ENCODE assay signal across 1 cellular context in the genomic region with DNA sequence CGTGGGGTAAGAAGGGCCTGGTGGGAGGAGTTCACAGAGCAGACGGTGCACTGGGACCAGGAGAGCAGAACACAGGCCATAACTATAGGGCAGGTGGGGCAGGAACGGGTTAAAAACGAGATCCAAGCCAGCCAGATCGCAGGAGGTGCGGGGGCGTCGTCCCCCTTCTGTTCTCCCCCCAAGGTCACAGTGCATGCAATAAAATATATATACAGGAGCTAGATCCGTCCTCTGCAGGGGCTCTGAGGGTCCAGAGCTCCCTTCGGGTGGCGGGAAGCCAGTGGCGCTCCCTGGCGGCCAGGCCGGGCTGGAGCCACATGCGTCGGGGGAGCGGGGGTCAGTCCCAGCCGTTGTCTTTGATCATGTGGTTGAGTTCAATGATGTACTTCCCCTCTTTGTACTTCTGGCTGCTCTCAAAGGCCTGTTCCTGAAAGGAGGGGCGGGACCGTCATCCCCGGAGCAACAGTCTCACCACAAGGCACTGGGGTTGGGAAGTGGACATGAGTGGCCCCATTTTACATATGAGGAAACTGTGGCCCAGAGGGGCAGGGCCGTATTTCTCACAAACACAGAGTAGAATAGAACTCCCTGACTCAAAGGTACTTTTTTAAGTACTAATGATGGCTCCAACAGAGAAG.
A peak's percentile ranks its signal among the peaks of the same experiment; 100 is the strongest.
TF ChIP-seq lines count a peak whose summit lies in the region.

No MANE protein-coding gene starts in this region.

TF ChIP-seq in HepG2, 621 proteins besides CTCF, POLR2A, EP300 and RAD21 (continued from another document and continues in another):
- TF ChIP-seq, protein P1, sequence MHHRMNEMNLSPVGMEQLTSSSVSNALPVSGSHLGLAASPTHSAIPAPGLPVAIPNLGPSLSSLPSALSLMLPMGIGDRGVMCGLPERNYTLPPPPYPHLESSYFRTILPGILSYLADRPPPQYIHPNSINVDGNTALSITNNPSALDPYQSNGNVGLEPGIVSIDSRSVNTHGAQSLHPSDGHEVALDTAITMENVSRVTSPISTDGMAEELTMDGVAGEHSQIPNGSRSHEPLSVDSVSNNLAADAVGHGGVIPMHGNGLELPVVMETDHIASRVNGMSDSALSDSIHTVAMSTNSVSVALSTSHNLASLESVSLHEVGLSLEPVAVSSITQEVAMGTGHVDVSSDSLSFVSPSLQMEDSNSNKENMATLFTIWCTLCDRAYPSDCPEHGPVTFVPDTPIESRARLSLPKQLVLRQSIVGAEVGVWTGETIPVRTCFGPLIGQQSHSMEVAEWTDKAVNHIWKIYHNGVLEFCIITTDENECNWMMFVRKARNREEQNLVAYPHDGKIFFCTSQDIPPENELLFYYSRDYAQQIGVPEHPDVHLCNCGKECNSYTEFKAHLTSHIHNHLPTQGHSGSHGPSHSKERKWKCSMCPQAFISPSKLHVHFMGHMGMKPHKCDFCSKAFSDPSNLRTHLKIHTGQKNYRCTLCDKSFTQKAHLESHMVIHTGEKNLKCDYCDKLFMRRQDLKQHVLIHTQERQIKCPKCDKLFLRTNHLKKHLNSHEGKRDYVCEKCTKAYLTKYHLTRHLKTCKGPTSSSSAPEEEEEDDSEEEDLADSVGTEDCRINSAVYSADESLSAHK (CRISPR knock-in tag; IDR thresholded peaks at IDR 0.05; ENCODE audit: borderline replicate concordance), result no peak
- TF ChIP-seq, protein P2, sequence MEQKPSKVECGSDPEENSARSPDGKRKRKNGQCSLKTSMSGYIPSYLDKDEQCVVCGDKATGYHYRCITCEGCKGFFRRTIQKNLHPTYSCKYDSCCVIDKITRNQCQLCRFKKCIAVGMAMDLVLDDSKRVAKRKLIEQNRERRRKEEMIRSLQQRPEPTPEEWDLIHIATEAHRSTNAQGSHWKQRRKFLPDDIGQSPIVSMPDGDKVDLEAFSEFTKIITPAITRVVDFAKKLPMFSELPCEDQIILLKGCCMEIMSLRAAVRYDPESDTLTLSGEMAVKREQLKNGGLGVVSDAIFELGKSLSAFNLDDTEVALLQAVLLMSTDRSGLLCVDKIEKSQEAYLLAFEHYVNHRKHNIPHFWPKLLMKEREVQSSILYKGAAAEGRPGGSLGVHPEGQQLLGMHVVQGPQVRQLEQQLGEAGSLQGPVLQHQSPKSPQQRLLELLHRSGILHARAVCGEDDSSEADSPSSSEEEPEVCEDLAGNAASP (CRISPR knock-in tag; IDR thresholded peaks at IDR 0.05; ENCODE audit: borderline replicate concordance), result peak; percentile 69; the same call in 1 of the 2 replicates
- no peak for TF ChIP-seq ZNF180 (CRISPR knock-in tag; IDR thresholded peaks at IDR 0.05; ENCODE audit: borderline replicate concordance, low read depth)
- TF ChIP-seq, protein P3, sequence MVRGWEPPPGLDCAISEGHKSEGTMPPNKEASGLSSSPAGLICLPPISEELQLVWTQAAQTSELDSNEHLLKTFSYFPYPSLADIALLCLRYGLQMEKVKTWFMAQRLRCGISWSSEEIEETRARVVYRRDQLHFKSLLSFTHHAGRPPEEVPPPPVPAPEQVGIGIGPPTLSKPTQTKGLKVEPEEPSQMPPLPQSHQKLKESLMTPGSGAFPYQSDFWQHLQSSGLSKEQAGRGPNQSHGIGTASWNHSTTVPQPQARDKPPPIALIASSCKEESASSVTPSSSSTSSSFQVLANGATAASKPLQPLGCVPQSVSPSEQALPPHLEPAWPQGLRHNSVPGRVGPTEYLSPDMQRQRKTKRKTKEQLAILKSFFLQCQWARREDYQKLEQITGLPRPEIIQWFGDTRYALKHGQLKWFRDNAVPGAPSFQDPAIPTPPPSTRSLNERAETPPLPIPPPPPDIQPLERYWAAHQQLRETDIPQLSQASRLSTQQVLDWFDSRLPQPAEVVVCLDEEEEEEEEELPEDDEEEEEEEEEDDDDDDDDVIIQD (CRISPR knock-in tag; IDR thresholded peaks at IDR 0.05; ENCODE audit: low read depth), result no peak
- TF ChIP-seq CHD4 (IDR thresholded peaks at IDR 0.05; ENCODE audit: borderline replicate concordance, low read length), result peak; percentile 89; the same call in 1 of the 2 replicates
- TF ChIP-seq U2AF1 (optimal IDR thresholded peaks at IDR 0.05; ENCODE audit: low read depth, low read length), result no peak
- TF ChIP-seq HMGA1 (CRISPR knock-in tag; conservative IDR thresholded peaks at IDR 0.05), result no peak
- peak; percentile 19; the same call in 1 of the 2 replicates for TF ChIP-seq PHF8 (CRISPR knock-in tag; IDR thresholded peaks at IDR 0.05)
- TF ChIP-seq NFE2L1 (CRISPR knock-in tag; IDR thresholded peaks at IDR 0.05; ENCODE audit: borderline replicate concordance), result no peak
- TF ChIP-seq PHB2 (IDR thresholded peaks at IDR 0.05; ENCODE audit: partially characterized antibody), result no peak
- no peak for TF ChIP-seq CAMTA2 (CRISPR knock-in tag; IDR thresholded peaks at IDR 0.05; ENCODE audit: borderline replicate concordance)
- TF ChIP-seq, protein P4, sequence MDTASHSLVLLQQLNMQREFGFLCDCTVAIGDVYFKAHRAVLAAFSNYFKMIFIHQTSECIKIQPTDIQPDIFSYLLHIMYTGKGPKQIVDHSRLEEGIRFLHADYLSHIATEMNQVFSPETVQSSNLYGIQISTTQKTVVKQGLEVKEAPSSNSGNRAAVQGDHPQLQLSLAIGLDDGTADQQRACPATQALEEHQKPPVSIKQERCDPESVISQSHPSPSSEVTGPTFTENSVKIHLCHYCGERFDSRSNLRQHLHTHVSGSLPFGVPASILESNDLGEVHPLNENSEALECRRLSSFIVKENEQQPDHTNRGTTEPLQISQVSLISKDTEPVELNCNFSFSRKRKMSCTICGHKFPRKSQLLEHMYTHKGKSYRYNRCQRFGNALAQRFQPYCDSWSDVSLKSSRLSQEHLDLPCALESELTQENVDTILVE (CRISPR knock-in tag; IDR thresholded peaks at IDR 0.05), result peak; percentile 59
- TF ChIP-seq SP4 (CRISPR knock-in tag; IDR thresholded peaks at IDR 0.05), result no peak
- TF ChIP-seq, protein P5, sequence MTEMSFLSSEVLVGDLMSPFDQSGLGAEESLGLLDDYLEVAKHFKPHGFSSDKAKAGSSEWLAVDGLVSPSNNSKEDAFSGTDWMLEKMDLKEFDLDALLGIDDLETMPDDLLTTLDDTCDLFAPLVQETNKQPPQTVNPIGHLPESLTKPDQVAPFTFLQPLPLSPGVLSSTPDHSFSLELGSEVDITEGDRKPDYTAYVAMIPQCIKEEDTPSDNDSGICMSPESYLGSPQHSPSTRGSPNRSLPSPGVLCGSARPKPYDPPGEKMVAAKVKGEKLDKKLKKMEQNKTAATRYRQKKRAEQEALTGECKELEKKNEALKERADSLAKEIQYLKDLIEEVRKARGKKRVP (CRISPR knock-in tag; IDR thresholded peaks at IDR 0.05), result peak in 1 of 2 experiments; percentile 39; a peak in 1 of 4 replicates
- TF ChIP-seq KDM5A (IDR thresholded peaks at IDR 0.05; ENCODE audit: borderline replicate concordance, low read length), result peak; percentile 60; the same call in 1 of the 2 replicates
- no peak; the same call in 1 of the 2 replicates for TF ChIP-seq SMAD1 (CRISPR knock-in tag; IDR thresholded peaks at IDR 0.05; ENCODE audit: borderline replicate concordance, low read depth)
- TF ChIP-seq, protein P6, sequence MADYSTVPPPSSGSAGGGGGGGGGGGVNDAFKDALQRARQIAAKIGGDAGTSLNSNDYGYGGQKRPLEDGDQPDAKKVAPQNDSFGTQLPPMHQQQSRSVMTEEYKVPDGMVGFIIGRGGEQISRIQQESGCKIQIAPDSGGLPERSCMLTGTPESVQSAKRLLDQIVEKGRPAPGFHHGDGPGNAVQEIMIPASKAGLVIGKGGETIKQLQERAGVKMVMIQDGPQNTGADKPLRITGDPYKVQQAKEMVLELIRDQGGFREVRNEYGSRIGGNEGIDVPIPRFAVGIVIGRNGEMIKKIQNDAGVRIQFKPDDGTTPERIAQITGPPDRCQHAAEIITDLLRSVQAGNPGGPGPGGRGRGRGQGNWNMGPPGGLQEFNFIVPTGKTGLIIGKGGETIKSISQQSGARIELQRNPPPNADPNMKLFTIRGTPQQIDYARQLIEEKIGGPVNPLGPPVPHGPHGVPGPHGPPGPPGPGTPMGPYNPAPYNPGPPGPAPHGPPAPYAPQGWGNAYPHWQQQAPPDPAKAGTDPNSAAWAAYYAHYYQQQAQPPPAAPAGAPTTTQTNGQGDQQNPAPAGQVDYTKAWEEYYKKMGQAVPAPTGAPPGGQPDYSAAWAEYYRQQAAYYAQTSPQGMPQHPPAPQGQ (CRISPR knock-in tag; IDR thresholded peaks at IDR 0.05; ENCODE audit: borderline replicate concordance), result no peak
- TF ChIP-seq, protein P7, sequence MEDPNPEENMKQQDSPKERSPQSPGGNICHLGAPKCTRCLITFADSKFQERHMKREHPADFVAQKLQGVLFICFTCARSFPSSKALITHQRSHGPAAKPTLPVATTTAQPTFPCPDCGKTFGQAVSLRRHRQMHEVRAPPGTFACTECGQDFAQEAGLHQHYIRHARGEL (CRISPR knock-in tag; IDR thresholded peaks at IDR 0.05), result no peak
- 0 out of 2 replicates have a peak, but pooled peaks have one; percentile 80 for TF ChIP-seq ZNF432 (CRISPR knock-in tag; IDR thresholded peaks at IDR 0.05; ENCODE audit: borderline replicate concordance)
- TF ChIP-seq, protein P8, sequence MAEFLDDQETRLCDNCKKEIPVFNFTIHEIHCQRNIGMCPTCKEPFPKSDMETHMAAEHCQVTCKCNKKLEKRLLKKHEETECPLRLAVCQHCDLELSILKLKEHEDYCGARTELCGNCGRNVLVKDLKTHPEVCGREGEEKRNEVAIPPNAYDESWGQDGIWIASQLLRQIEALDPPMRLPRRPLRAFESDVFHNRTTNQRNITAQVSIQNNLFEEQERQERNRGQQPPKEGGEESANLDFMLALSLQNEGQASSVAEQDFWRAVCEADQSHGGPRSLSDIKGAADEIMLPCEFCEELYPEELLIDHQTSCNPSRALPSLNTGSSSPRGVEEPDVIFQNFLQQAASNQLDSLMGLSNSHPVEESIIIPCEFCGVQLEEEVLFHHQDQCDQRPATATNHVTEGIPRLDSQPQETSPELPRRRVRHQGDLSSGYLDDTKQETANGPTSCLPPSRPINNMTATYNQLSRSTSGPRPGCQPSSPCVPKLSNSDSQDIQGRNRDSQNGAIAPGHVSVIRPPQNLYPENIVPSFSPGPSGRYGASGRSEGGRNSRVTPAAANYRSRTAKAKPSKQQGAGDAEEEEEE (CRISPR knock-in tag; IDR thresholded peaks at IDR 0.05; ENCODE audit: borderline replicate concordance), result 0 out of 2 replicates have a peak, but pooled peaks have one; percentile 88
- no peak; the same call in 1 of the 2 replicates for TF ChIP-seq HNRNPL (IDR thresholded peaks at IDR 0.05; ENCODE audit: low read depth, low read length)
- TF ChIP-seq SMARCC2 (IDR thresholded peaks at IDR 0.05), result no peak
- TF ChIP-seq, protein P9, sequence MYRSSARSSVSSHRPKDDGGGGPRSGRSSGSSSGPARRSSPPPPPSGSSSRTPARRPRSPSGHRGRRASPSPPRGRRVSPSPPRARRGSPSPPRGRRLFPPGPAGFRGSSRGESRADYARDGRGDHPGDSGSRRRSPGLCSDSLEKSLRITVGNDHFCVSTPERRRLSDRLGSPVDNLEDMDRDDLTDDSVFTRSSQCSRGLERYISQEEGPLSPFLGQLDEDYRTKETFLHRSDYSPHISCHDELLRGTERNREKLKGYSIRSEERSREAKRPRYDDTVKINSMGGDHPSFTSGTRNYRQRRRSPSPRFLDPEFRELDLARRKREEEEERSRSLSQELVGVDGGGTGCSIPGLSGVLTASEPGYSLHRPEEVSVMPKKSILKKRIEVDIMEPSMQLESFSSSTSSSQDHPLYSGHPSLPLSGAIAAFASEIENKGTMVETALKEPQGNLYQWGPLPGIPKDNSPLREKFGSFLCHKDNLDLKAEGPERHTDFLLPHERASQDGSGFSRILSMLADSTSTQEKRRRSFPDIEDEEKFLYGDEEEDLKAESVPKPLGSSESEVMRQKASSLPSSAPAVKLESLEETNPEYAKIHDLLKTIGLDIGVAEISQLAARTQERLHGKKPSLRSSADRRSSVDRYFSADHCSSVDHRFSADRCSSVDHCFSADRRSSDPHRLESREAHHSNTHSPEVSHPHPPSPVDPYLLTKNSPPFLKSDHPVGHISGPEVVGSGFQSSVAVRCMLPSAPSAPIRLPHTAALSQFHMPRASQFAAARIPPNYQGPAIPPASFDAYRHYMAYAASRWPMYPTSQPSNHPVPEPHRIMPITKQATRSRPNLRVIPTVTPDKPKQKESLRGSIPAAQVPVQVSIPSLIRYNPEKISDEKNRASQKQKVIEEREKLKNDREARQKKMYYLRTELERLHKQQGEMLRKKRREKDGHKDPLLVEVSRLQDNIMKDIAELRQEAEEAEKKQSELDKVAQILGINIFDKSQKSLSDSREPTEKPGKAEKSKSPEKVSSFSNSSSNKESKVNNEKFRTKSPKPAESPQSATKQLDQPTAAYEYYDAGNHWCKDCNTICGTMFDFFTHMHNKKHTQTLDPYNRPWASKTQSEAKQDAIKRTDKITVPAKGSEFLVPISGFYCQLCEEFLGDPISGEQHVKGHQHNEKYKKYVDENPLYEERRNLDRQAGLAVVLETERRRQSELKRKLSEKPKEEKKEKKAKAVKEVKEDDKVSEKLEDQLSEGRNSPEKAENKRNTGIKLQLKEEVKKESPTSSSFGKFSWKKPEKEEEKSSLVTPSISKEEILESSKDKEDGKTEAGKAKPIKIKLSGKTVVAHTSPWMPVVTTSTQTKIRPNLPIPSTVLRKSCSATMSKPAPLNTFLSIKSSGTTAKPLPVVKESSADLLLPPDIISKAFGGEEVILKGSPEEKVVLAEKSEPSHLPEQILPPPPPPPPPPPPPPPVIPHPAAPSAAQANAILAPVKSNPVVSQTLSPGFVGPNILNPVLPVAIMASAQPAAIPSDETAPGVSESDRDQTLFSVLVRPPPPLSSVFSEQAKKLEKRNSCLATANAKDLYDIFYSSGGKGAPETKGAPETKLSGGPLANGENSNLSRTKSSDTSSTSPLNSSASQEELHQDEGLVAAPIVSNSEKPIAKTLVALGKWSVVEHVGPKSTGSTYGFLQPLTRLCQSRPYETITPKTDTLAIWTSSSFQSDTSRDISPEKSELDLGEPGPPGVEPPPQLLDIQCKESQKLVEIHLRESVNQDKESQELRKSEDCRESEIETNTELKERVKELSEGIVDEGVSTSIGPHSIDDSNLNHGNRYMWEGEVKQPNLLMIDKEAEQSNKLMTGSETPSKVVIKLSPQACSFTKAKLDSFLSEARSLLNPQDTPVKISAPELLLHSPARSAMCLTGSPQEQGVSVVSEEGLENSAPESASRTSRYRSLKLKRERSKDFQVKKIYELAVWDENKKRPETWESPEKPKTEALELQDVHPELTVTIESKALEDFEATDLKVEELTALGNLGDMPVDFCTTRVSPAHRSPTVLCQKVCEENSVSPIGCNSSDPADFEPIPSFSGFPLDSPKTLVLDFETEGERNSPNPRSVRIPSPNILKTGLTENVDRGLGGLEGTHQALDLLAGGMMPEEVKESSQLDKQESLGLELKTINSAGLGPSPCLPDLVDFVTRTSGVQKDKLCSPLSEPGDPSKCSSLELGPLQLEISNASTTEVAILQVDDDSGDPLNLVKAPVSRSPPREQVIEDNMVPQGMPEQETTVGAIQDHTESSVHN (CRISPR knock-in tag; IDR thresholded peaks at IDR 0.05), result 0 out of 2 replicates have a peak, but pooled peaks have one; percentile 74
- TF ChIP-seq, protein P10, sequence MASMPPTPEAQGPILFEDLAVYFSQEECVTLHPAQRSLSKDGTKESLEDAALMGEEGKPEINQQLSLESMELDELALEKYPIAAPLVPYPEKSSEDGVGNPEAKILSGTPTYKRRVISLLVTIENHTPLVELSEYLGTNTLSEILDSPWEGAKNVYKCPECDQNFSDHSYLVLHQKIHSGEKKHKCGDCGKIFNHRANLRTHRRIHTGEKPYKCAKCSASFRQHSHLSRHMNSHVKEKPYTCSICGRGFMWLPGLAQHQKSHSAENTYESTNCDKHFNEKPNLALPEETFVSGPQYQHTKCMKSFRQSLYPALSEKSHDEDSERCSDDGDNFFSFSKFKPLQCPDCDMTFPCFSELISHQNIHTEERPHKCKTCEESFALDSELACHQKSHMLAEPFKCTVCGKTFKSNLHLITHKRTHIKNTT (CRISPR knock-in tag; IDR thresholded peaks at IDR 0.05), result no peak
